ENCODE assay signal across 26 cellular contexts in genomic region chr20:33707668-33708067, GRCh38.
"Had no signal": no experiment of that assay in that cellular context is flagged by ENCODE, and none has a peak within 500 bp of the region (broad histone marks: within the 10 kb centered on the region; RNA-seq: fewer than 3 reads in every experiment).

No MANE protein-coding gene starts in this region.

- H3K4me1 Mint-ChIP-seq: immature natural killer cell had no signal

- H3K4me3 ChIP-seq: left lung, lower lobe of right lung, neural progenitor cell, pancreas, prostate gland, sigmoid colon, spleen, tibial nerve, uterus had no signal

- H3K36me3 Mint-ChIP-seq: neural progenitor cell, type B pancreatic cell had no signal

- H3K9me3 Mint-ChIP-seq: immature natural killer cell; naive thymus-derived CD8-positive, alpha-beta T cell; nephron; neural progenitor cell; stimulated activated effector memory CD8-positive, alpha-beta T cell treated with anti-CD3 and anti-CD28 coated beads, Interleukin-12 subunit alpha, Interleukin-12 subunit beta, amount 100 ng/mL, for 72 hours; stimulated activated naive CD8-positive, alpha-beta T cell treated with anti-CD3 and anti-CD28 coated beads, Interleukin-15, amount 100 ng/mL, for 72 hours; type B pancreatic cell had no signal

- H3K4me1 ChIP-seq: left lung, lower lobe of right lung, neural progenitor cell, pancreas, prostate gland, spleen, tibial nerve, uterus had no signal

- H3K27ac Mint-ChIP-seq: immature natural killer cell; nephron; neural progenitor cell; stimulated activated effector memory CD8-positive, alpha-beta T cell treated with anti-CD3 and anti-CD28 coated beads, Interleukin-12 subunit alpha, Interleukin-12 subunit beta, amount 100 ng/mL, for 72 hours; stimulated activated naive CD8-positive, alpha-beta T cell treated with anti-CD3 and anti-CD28 coated beads, Interleukin-15, amount 100 ng/mL, for 72 hours; type B pancreatic cell had no signal

- ATAC-seq: left colon; left lung; lower lobe of right lung; naive thymus-derived CD8-positive, alpha-beta T cell; pancreas; right cardiac atrium; stimulated activated effector memory CD8-positive, alpha-beta T cell treated with anti-CD3 and anti-CD28 coated beads, Interleukin-12 subunit alpha, Interleukin-12 subunit beta, amount 100 ng/mL, for 72 hours; stimulated activated naive CD8-positive, alpha-beta T cell treated with anti-CD3 and anti-CD28 coated beads, Interleukin-15, amount 100 ng/mL, for 72 hours had no signal

- H3K27ac ChIP-seq: left lung, lower lobe of right lung, neural progenitor cell, pancreas, prostate gland, sigmoid colon, spleen, tibial nerve, uterus had no signal

- H3K4me3 Mint-ChIP-seq: immature natural killer cell; naive thymus-derived CD8-positive, alpha-beta T cell; nephron; neural progenitor cell; stimulated activated effector memory CD8-positive, alpha-beta T cell treated with anti-CD3 and anti-CD28 coated beads, Interleukin-12 subunit alpha, Interleukin-12 subunit beta, amount 100 ng/mL, for 72 hours; stimulated activated naive CD8-positive, alpha-beta T cell treated with anti-CD3 and anti-CD28 coated beads, Interleukin-15, amount 100 ng/mL, for 72 hours; type B pancreatic cell had no signal

- H3K36me3 ChIP-seq: neural progenitor cell, prostate gland, uterus had no signal

- DNase-seq: hypothalamus; immature natural killer cell; kidney; left colon; left lung; lower lobe of right lung; mammary epithelial cell; mesenchymal stem cell; naive thymus-derived CD8-positive, alpha-beta T cell; pancreas; retina; sigmoid colon; small intestine; spleen; stimulated activated CD4-positive, alpha-beta T cell treated with anti-CD3 and anti-CD28 coated beads, Interleukin-4, amount 100 ng/mL, for 24 hours; stimulated activated naive CD4-positive, alpha-beta T cell treated with Interleukin-2 at 50 U/mL for 16 hours; stimulated activated naive CD8-positive, alpha-beta T cell treated with anti-CD3 and anti-CD28 coated beads, Interleukin-15, amount 100 ng/mL, for 72 hours; substantia nigra; uterus had no signal

- H3K27me3 Mint-ChIP-seq: naive thymus-derived CD8-positive, alpha-beta T cell; stimulated activated naive CD8-positive, alpha-beta T cell treated with anti-CD3 and anti-CD28 coated beads, Interleukin-15, amount 100 ng/mL, for 72 hours; type B pancreatic cell had no signal

- H3K9me3 ChIP-seq: left lung, lower lobe of right lung, pancreas, prostate gland, sigmoid colon, spleen, tibial nerve, uterus had no signal
